Comparison of ENCODE assay signal across 1 cellular context in the genomic region with DNA sequence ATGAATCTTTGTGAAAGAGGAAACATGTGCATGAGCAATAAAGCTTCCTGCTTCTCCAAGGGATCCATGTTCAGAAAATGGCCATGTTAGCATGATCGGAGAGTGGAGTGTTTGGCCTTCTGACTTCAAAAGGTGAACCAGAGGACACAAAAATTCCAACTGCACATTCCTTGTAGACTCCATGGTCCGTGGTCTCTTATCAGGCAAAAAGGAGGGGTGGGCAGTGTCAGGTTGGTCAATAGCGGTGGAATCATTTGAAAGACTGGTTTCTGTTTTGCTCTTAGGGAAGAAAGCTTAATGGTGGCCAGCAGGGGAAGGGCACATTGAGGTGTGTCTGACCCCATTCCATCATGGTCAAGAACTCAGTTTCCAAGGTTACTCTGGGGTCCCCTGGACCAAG.
TF ChIP-seq lines count a peak whose summit lies in the region.

No MANE protein-coding gene starts in this region.

TF ChIP-seq in HCT116, 20 proteins besides CTCF, POLR2A, EP300 and RAD21 (continued from another document):
- TF ChIP-seq ZBTB33 (IDR thresholded peaks at IDR 0.05; ENCODE audit: extremely low read depth, insufficient replicate concordance, low read length): no peak
- TF ChIP-seq CEBPB (IDR thresholded peaks at IDR 0.05; ENCODE audit: low read depth): no peak
- TF ChIP-seq, protein P1, sequence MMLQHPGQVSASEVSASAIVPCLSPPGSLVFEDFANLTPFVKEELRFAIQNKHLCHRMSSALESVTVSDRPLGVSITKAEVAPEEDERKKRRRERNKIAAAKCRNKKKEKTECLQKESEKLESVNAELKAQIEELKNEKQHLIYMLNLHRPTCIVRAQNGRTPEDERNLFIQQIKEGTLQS (IDR thresholded peaks at IDR 0.05): no peak
- no peak for TF ChIP-seq REST (IDR thresholded peaks at IDR 0.05; ENCODE audit: low read depth)
- TF ChIP-seq ELF1 (IDR thresholded peaks at IDR 0.05; ENCODE audit: borderline replicate concordance, low read depth): no peak
- no peak for TF ChIP-seq FOSL1 (IDR thresholded peaks at IDR 0.05; ENCODE audit: low read depth)
- TF ChIP-seq, protein P2, sequence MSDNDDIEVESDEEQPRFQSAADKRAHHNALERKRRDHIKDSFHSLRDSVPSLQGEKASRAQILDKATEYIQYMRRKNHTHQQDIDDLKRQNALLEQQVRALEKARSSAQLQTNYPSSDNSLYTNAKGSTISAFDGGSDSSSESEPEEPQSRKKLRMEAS (IDR thresholded peaks at IDR 0.05): no peak
- TF ChIP-seq POLR2AphosphoS5 (IDR thresholded peaks at IDR 0.05; ENCODE audit: low read depth, low read length): no peak
- no peak for TF ChIP-seq SRF (IDR thresholded peaks at IDR 0.05; ENCODE audit: low read depth)
- no peak for TF ChIP-seq SP1 (IDR thresholded peaks at IDR 0.05; ENCODE audit: low read depth)
- TF ChIP-seq JUND (IDR thresholded peaks at IDR 0.05): no peak
- no peak for TF ChIP-seq YY1 (IDR thresholded peaks at IDR 0.05; ENCODE audit: extremely low read depth, insufficient replicate concordance, low read depth, low read length)
- TF ChIP-seq EZH2phosphoT487 (IDR thresholded peaks at IDR 0.05; ENCODE audit: borderline replicate concordance): no peak
- TF ChIP-seq ZNF274 (IDR thresholded peaks at IDR 0.05; ENCODE audit: low read depth, low read length): no peak
- no peak for TF ChIP-seq SIN3A (IDR thresholded peaks at IDR 0.05; ENCODE audit: low read depth)
- no peak for TF ChIP-seq EZH2 (IDR thresholded peaks at IDR 0.05)
- no peak for TF ChIP-seq TCF7L2 (IDR thresholded peaks at IDR 0.05; ENCODE audit: borderline replicate concordance, extremely low read depth, insufficient read depth, insufficient read length)
